8 cellular contexts compared by ENCODE assay signal in genomic region chr1:184160236-184160635, GRCh38.
DNase-seq lines count a peak whose midpoint lies in the region; TF ChIP-seq lines count a peak whose summit lies in the region.

No MANE protein-coding gene starts in this region.

- H3K79me2 ChIP-seq in Karpas-422 (ENCODE audit: low read length): no peaks in the 10 kb centered on the region

- no peak overlapping the region for H2AFZ ChIP-seq in Karpas-422 (ENCODE audit: low read length)

- no peaks in the 10 kb centered on the region for H3K27me3 ChIP-seq in Karpas-422 (ENCODE audit: low read length)

- TF ChIP-seq POLR2A in NB4 (IDR thresholded peaks at IDR 0.05; ENCODE audit: extremely low read depth, insufficient read length): no peak

- no peak overlapping the region for H3K4me2 ChIP-seq in Karpas-422 (ENCODE audit: low read depth, low read length, poor library complexity, severe bottlenecking)

- no peaks in the 10 kb centered on the region for H3K27me3 Mint-ChIP-seq in chondrocyte (ENCODE audit: low read depth)

- H3K27ac Mint-ChIP-seq in chondrocyte (ENCODE audit: unreplicated experiment): no peak overlapping the region

- H3K4me1 ChIP-seq in Karpas-422 (ENCODE audit: low read length): peaks cover 8% of the 10 kb centered on the region; the same call in 1 of the 2 replicates

- H3K4me3 Mint-ChIP-seq in chondrocyte (ENCODE audit: unreplicated experiment): no peak overlapping the region

- H3K9me3 Mint-ChIP-seq in chondrocyte (ENCODE audit: low read depth): peaks cover 4% of the 10 kb centered on the region

- H3K27ac ChIP-seq in epithelial cell of prostate (peak overlapping the region; percentile 64), Karpas-422 (ENCODE audit: low read length) (no peak overlapping the region)

- no peaks in the 10 kb centered on the region for H3K9me2 ChIP-seq in Karpas-422 (replicated peaks; ENCODE audit: insufficient read depth, low read length)

- TF ChIP-seq CTCF in NB4 (IDR thresholded peaks at IDR 0.05; ENCODE audit: low read depth, low read length): no peak
- no peak for TF ChIP-seq CTCF in chondrocyte (IDR thresholded peaks at IDR 0.05)

- H4K20me1 ChIP-seq in Karpas-422 (ENCODE audit: insufficient read depth, low read depth, low read length): no peaks in the 10 kb centered on the region

- H3K36me3 ChIP-seq in Karpas-422 (ENCODE audit: insufficient read depth, low read length): no peaks in the 10 kb centered on the region

- no peaks in the 10 kb centered on the region for H3K36me3 Mint-ChIP-seq in chondrocyte (ENCODE audit: low read depth)

- H3K9ac ChIP-seq in Karpas-422 (ENCODE audit: low read length): no peak overlapping the region

- H3K4me3 ChIP-seq in NB4 (ENCODE audit: low read depth, low read length) (no peak overlapping the region), Karpas-422 (ENCODE audit: low read length) (no peak overlapping the region)

- no peaks in the 10 kb centered on the region for H3K9me3 ChIP-seq in Karpas-422 (ENCODE audit: low read length)

- H3K4me1 Mint-ChIP-seq in chondrocyte (ENCODE audit: low read depth): peaks cover 29% of the 10 kb centered on the region

- DNase-seq in activated naive CD4-positive, alpha-beta T cell treated with Interleukin-2 at 50 U/mL for 16 hours: peak; percentile 50
- DNase-seq in activated naive CD4-positive, alpha-beta T cell treated with anti-CD3 and anti-CD28 coated beads, Interleukin-2, amount 50 U/mL, for 16 hours: no peak
- DNase-seq in NB4 (ENCODE audit: low read depth): peak; percentile 31
- DNase-seq in epithelial cell of prostate (ENCODE audit: low read depth, low spot score): peak; percentile 96
- peak; percentile 9 to 53 for DNase-seq in stimulated activated CD8-positive, alpha-beta memory T cell treated with anti-CD3 and anti-CD28 coated beads, Interleukin-7, amount 100 ng/mL, for 48 hours (ENCODE audit: extremely low read depth in 1 of 2, low read depth in 1 of 2)
- no peak for DNase-seq in chondrocyte (ENCODE audit: low spot score)
- DNase-seq in Karpas-422: no peak
- DNase-seq in globus pallidus (ENCODE audit: low spot score): no peak

Comparison
In these comparisons a context has a peak if more than half of its experiments do, and no peak if none do; other contexts are left out.
1. DNase-seq: peak in activated naive CD4-positive, alpha-beta T cell treated with Interleukin-2 at 50 U/mL for 16 hours (single experiment), NB4 (single experiment), epithelial cell of prostate (single experiment) and stimulated activated CD8-positive, alpha-beta memory T cell treated with anti-CD3 and anti-CD28 coated beads, Interleukin-7, amount 100 ng/mL, for 48 hours (2 of 2); none in activated naive CD4-positive, alpha-beta T cell treated with anti-CD3 and anti-CD28 coated beads, Interleukin-2, amount 50 U/mL, for 16 hours (single experiment), chondrocyte (single experiment), Karpas-422 (single experiment) and globus pallidus (single experiment).